ENCODE assay signal across 8 cellular contexts in the genomic region with DNA sequence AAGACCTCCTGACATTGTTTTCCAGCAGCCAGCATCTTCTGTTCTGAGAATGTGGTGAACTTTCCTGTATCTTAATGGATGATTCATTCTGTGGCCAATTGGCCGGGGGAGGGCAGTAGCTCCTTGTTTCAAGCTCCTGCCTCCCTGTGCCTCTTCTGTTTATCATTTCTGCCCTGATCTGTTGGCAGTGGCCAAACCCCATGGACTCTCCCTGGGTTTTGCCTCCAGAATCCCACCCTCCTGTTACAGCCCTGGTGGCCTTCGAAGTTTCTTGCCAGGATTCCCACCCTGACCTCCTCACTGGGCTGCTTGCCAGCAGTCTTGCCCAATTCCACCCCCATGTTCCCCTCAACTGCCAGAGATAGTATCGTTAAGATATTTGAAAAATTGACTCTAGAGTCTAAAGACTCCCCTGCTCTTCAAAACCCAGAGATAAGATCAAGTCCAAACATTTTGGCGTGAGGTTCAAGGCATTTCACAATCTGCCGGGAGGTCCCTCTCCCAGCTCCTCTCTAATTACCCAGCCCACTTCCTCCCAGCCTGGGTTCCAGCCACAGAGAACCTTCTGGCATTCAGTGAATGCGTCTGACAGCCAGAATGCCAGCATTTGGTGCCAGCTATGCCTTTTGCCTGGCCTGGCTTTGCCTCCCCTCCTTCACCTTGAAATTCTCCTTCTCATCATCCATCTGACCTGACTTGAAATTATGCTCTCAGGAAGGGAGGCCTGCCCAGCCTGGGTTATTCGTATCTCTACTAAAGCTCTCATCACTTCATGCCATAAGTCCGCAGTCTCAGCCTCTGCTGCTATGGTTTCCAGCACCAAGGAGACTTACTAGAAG. TPM values are rescaled to one million over a fixed set of nuclear protein-coding genes. Genes with fewer than 3 reads are reported as not detected.
A peak's percentile ranks its signal among the peaks of the same experiment; 100 is the strongest.
DNase-seq lines count a peak whose midpoint lies in the region; ATAC-seq and TF ChIP-seq lines count a peak whose summit lies in the region.

No MANE protein-coding gene starts in this region.

- H3K36me3 ChIP-seq in GM06990 (ENCODE audit: control insufficient read depth, insufficient read depth, low read length), result no peaks in the 10 kb centered on the region
- no peaks in the 10 kb centered on the region for H3K36me3 ChIP-seq in PC-3 (ENCODE audit: low read depth, low read length)
- H3K36me3 ChIP-seq in muscle layer of duodenum (ENCODE audit: control insufficient read depth in 1 of 2, insufficient read depth in 2 of 2, low read length in 2 of 2), result no peaks in the 10 kb centered on the region

- intact Hi-C loops in PC-3 (cut with micrococcal nuclease), result no loop called here

- peaks cover 6% of the 10 kb centered on the region for H3F3A ChIP-seq in PC-3 (ENCODE audit: low read length, unreplicated experiment)

- no TSS peak for BruUV-seq in PC-3 (replicated peaks; lab: Mats Ljungman, UMichigan)

- H4K20me1 ChIP-seq in PC-3 (ENCODE audit: low read length), result no peaks in the 10 kb centered on the region

- no peaks in the 10 kb centered on the region for H3K9me2 ChIP-seq in PC-3 (replicated peaks; ENCODE audit: low read length)

- H3K4me1 ChIP-seq in PC-3 (ENCODE audit: insufficient read depth, low read length) (peaks cover 11% of the 10 kb centered on the region), muscle layer of duodenum (ENCODE audit: control insufficient read depth in 1 of 2, insufficient read depth in 2 of 2, low read length in 2 of 2) (peaks cover 4 to 6% of the 10 kb centered on the region in 2 donors)

- 0 out of 2 replicates have a peak overlapping the region, but pooled peaks have one; percentile 15 for H3K27ac ChIP-seq in PC-3 (ENCODE audit: low read length)
- H3K27ac ChIP-seq in muscle layer of duodenum (ENCODE audit: low read length), result peak overlapping the region; percentile 68

- TF ChIP-seq CTCF in GM06990 (IDR thresholded peaks at IDR 0.05; ENCODE audit: insufficient read depth, low read length, poor library complexity, severe bottlenecking), result peak; percentile 18
- TF ChIP-seq CTCF in PC-3 (conservative IDR thresholded peaks at IDR 0.05; ENCODE audit: low read depth, low read length), result peak; percentile 81

- POLR2A ChIA-PET in PC-3 (lab: Charles Lee; ENCODE audit: unreplicated experiment), result interaction anchor here (0.6 to 0.7 kb wide), 3 partner anchors 100 to 426 kb away, joined by 3 to 6 read pairs (median 3); no protein-coding TSS in a partner anchor

- H2AFZ ChIP-seq in PC-3 (ENCODE audit: low read length), result peak overlapping the region; percentile 51; the same call in 1 of the 2 replicates

- DNase-seq in GM06990 (ENCODE audit: extremely low read depth, insufficient read length) (no peak), PC-3 (peak; percentile 85), dermis blood vessel endothelial cell (peak; percentile 82), NCI-H1694 (lab: John Stamatoyannopoulos, UW) (no peak), NCI-H1694 treated with DMSO at 0.1 percent for 48 hours (lab: John Stamatoyannopoulos, UW) (no peak), putamen (ENCODE audit: low spot score) (no peak)

- H3K27me3 ChIP-seq in GM06990 (replicated peaks; ENCODE audit: control insufficient read depth, insufficient read depth, low read length) (no peaks in the 10 kb centered on the region), PC-3 (ENCODE audit: low read length) (no peaks in the 10 kb centered on the region), muscle layer of duodenum (ENCODE audit: low read depth, low read length) (no peaks in the 10 kb centered on the region)

- H3K9me3 ChIP-seq in PC-3 (ENCODE audit: low read length), result no peaks in the 10 kb centered on the region
- no peaks in the 10 kb centered on the region for H3K9me3 ChIP-seq in muscle layer of duodenum (ENCODE audit: control insufficient read depth in 1 of 2, low read length in 2 of 2)

- H3K9ac ChIP-seq in PC-3 (ENCODE audit: low read length), result no peak overlapping the region

- H3K4me3 ChIP-seq in GM06990 (replicated peaks; ENCODE audit: low read depth, low read length) (no peak overlapping the region), PC-3 (ENCODE audit: low read length) (no peak overlapping the region), muscle layer of duodenum (ENCODE audit: low read depth in 1 of 2, low read length in 2 of 2) (no peak overlapping the region)

- peak; percentile 91 for ATAC-seq in PC-3
- ATAC-seq in GM21619 (IDR thresholded peaks at IDR 0.05; ENCODE audit: unreplicated experiment), result no peak

- CTCF ChIA-PET in PC-3 (lab: Charles Lee), result interaction anchor here (0.5 to 0.6 kb wide), 3 partner anchors 113 to 345 kb away, joined by 3 to 10 read pairs (median 5); no protein-coding TSS in a partner anchor

- no peaks in the 10 kb centered on the region for H3K79me2 ChIP-seq in PC-3 (ENCODE audit: low read length)

- H3K4me2 ChIP-seq in PC-3 (ENCODE audit: low read length), result peak overlapping the region; percentile 34

RNA-seq across cellular contexts. Expression of a gene that starts 37.7 kb away (rescaled TPM):
- 419 and 430 TPM in 2 replicates for total RNA-seq in PC-3 (2014; rRNA removed)
- total RNA-seq in dermis blood vessel endothelial cell, result 398 and 703 TPM in 2 replicates

RNA-seq across cellular contexts. Expression of a gene that starts 39.9 kb away (rescaled TPM):
- 20.6 and 21.7 TPM in 2 replicates for total RNA-seq in PC-3 (2014; rRNA removed)
- 17.4 and 23.6 TPM in 2 replicates for total RNA-seq in dermis blood vessel endothelial cell

Comparison
In these comparisons a context has a peak if more than half of its experiments do, and no peak if none do; other contexts are left out.
1. DNase-seq: peak in PC-3 (single experiment) and dermis blood vessel endothelial cell (single experiment); none in GM06990 (single experiment), NCI-H1694 (single experiment), NCI-H1694 treated with DMSO at 0.1 percent for 48 hours (single experiment) and putamen (single experiment).